In genomic region chrX:69493193-69493592, GRCh38 we compare ENCODE assay signal across 9 cellular contexts. TPM values are rescaled to one million over a fixed set of nuclear protein-coding genes. Genes with fewer than 3 reads are reported as not detected.
A peak's percentile ranks its signal among the peaks of the same experiment; 100 is the strongest.
DNase-seq lines count a peak whose midpoint lies in the region; ATAC-seq and TF ChIP-seq lines count a peak whose summit lies in the region.
"Had no signal": no experiment of that assay in that cellular context is flagged by ENCODE, and none has a peak within 500 bp of the region (broad histone marks: within the 10 kb centered on the region; RNA-seq: fewer than 3 reads in every experiment).

No MANE protein-coding gene starts in this region.

- no peak for ATAC-seq in HG03025 (IDR thresholded peaks at IDR 0.05; ENCODE audit: low FRiP score, unreplicated experiment)
- ATAC-seq in HG03460 (IDR thresholded peaks at IDR 0.05; ENCODE audit: unreplicated experiment): no peak

- H3K36me3 ChIP-seq in HEK293 (ENCODE audit: control insufficient read depth in 2 of 2, insufficient read depth in 1 of 2, low read length in 2 of 2): no peaks in the 10 kb centered on the region
- H3K36me3 ChIP-seq: SJSA1 had no signal

- intact Hi-C loops in lower leg skin (cut with DNase I; ENCODE audit: low total_unique reads): no loop called here

- H3K4me3 ChIP-seq in HEK293 (ENCODE audit: low read depth, low read length): no peak overlapping the region
- no peak overlapping the region for H3K4me3 ChIP-seq in foreskin fibroblast (ENCODE audit: low read depth in 1 of 2, low read length in 2 of 2)
- H3K4me3 ChIP-seq in lower leg skin (ENCODE audit: low read depth, poor library complexity, severe bottlenecking): no peak overlapping the region
- H3K4me3 ChIP-seq: SJSA1 had no signal

- DNase-seq in DMS79 (lab: John Stamatoyannopoulos, UW) (peak; percentile 22), T-helper 9 cell (peak; percentile 11), foreskin fibroblast (peak in 1 of 2 donors; percentile 3), lower leg skin (ENCODE audit: low spot score in 2 of 2) (no peak)
- peak; percentile 40 for DNase-seq in stimulated activated CD4-positive, alpha-beta T cell treated with anti-CD3 and anti-CD28 coated beads, Interleukin-4, amount 100 ng/mL, for 24 hours

- CTCF ChIA-PET in HEK293 (lab: Yijun Ruan, JAX): interaction anchor here (0.7 to 4.8 kb wide), 15 partner anchors 10 to 760 kb away, joined by 3 to 60 read pairs (median 3); partner anchors contain the start of gene IGBP1

- TF ChIP-seq CTCF in HEK293 (tag by site-specific recombination; IDR thresholded peaks at IDR 0.05) (peak; percentile 49), foreskin fibroblast (IDR thresholded peaks at IDR 0.05; ENCODE audit: low read depth, low read length) (peak; percentile 10), lower leg skin (IDR thresholded peaks at IDR 0.05) (no peak)

- no peak overlapping the region for H3K27ac ChIP-seq in HEK293 (ENCODE audit: extremely low read depth, low read depth, low read length)
- H3K27ac ChIP-seq: SJSA1 had no signal

- TF ChIP-seq POLR2A in lower leg skin (IDR thresholded peaks at IDR 0.05): no peak

- WGBS in lower leg skin, 2 donors: 9 to 29% methylated on average over 5 of the region's 5 CpGs

- POLR2A ChIA-PET in HEK293 (lab: Yijun Ruan, JAX): interaction anchor here (1.2 kb wide), 1 partner anchor 10 kb away, joined by 3 read pairs; no protein-coding TSS in a partner anchor

- H3K9me3 ChIP-seq in HEK293 (ENCODE audit: control insufficient read depth, insufficient read depth, low read depth, low read length): peaks cover 2% of the 10 kb centered on the region; the same call in 1 of the 2 replicates
- H3K9me3 ChIP-seq: SJSA1 had no signal

- H3K4me1 ChIP-seq in HEK293 (ENCODE audit: control insufficient read depth, insufficient read depth, low read length): no peaks in the 10 kb centered on the region
- H3K4me1 ChIP-seq: SJSA1 had no signal

TF ChIP-seq in HEK293, 187 proteins besides CTCF, POLR2A, EP300 and RAD21:
- TF ChIP-seq ZNF16 (tag by site-specific recombination; IDR thresholded peaks at IDR 0.05; ENCODE audit: low read depth) (no peak), ZNF654 (tag by site-specific recombination; IDR thresholded peaks at IDR 0.05; ENCODE audit: low read depth) (peak; percentile 64), ZSCAN23 (tag by site-specific recombination; IDR thresholded peaks at IDR 0.05) (no peak)

RNA-seq across cellular contexts. Expression of gene NALF2, which starts 10.9 kb away (rescaled TPM):
- total RNA-seq in lower leg skin: under 1 TPM in 1 of 4 donors, not detected in 3; 0.19 TPM
- total RNA-seq: SJSA1 had no signal

Comparison
In these comparisons a context has a peak if more than half of its experiments do, and no peak if none do; other contexts are left out.
1. DNase-seq: peak in DMS79 (single experiment), T-helper 9 cell (single experiment) and stimulated activated CD4-positive, alpha-beta T cell treated with anti-CD3 and anti-CD28 coated beads, Interleukin-4, amount 100 ng/mL, for 24 hours (single experiment); none in lower leg skin (0 of 2).
2. CTCF ChIP-seq: peak in HEK293 (single experiment) and foreskin fibroblast (single experiment); none in lower leg skin (0 of 3).